In genomic region chr14:96205059-96205993, GRCh38 we compare ENCODE assay signal across 10 cellular contexts. TPM values are rescaled to one million over a fixed set of nuclear protein-coding genes. Genes with fewer than 3 reads are reported as not detected.
DNase-seq lines count a peak whose midpoint lies in the region; TF ChIP-seq lines count a peak whose summit lies in the region.
"Had no signal": no experiment of that assay in that cellular context is flagged by ENCODE, and none has a peak within 500 bp of the region (broad histone marks: within the 10 kb centered on the region; RNA-seq: fewer than 3 reads in every experiment).

No MANE protein-coding gene starts in this region.

- POLR2A ChIA-PET in GM10248 (lab: Yijun Ruan, JAX) = no interaction called here

- peaks cover 22 to 39% (median 27%) of the 10 kb centered on the region in 3 donors for H3K27me3 Mint-ChIP-seq in CD14-positive monocyte (ENCODE audit: low read depth in 3 of 3)

- peaks cover 36% of the 10 kb centered on the region for H3K4me1 ChIP-seq in SJSA1 (replicated peaks)

- H3K9me3 Mint-ChIP-seq in CD14-positive monocyte = peaks cover 0 to 2% (median 0%) of the 10 kb centered on the region in 7 donors
- H3K9me3 Mint-ChIP-seq: activated CD4-positive, alpha-beta memory T cell treated with anti-CD3 and anti-CD28 coated beads, Interleukin-2, amount 10 ng/mL, durations not matched to agents 7 days and 5 days; stimulated activated naive CD8-positive, alpha-beta T cell treated with anti-CD3 and anti-CD28 coated beads, Interleukin-15, Interleukin-2, amounts not matched to agents 100 ng/mL and 50 ng/mL, for 24 hours had no signal

- no peaks in the 10 kb centered on the region for H3K9me3 ChIP-seq in SJSA1 (replicated peaks)

- H3K4me3 ChIP-seq in SJSA1 (peak overlapping the region; percentile 48), retinal pigment epithelial cell (ENCODE audit: low read length) (peak overlapping the region; percentile 42)

- DNase-seq in GM10266 (ENCODE audit: extremely low spot score) (no peak), SJSA1 (ENCODE audit: low read depth in 1 of 2, low spot score in 2 of 2) (no peak), germinal center (ENCODE audit: low spot score) (peak; percentile 26), retinal pigment epithelial cell (ENCODE audit: low read depth) (no peak), NCI-H446 (lab: John Stamatoyannopoulos, UW) (no peak), CD14-positive monocyte (ENCODE audit: low spot score) (no peak), NCI-H2081 (lab: John Stamatoyannopoulos, UW) (no peak), GM10248 (ENCODE audit: extremely low spot score) (no peak)
- DNase-seq: activated CD4-positive, alpha-beta memory T cell treated with anti-CD3 and anti-CD28 coated beads, Interleukin-2, amount 10 ng/mL, durations not matched to agents 7 days and 5 days had no signal

- H3K4me1 Mint-ChIP-seq in CD14-positive monocyte = no peaks in the 10 kb centered on the region

- H3K36me3 Mint-ChIP-seq in CD14-positive monocyte = no peaks in the 10 kb centered on the region

- H3K27ac ChIP-seq in SJSA1 = peak overlapping the region; percentile 75

- H3K27me3 ChIP-seq in SJSA1 (replicated peaks) = no peaks in the 10 kb centered on the region

- peak overlapping the region in 1 of 2 donors; percentile 46 for H3K4me3 Mint-ChIP-seq in CD14-positive monocyte
- H3K4me3 Mint-ChIP-seq: activated CD4-positive, alpha-beta memory T cell treated with anti-CD3 and anti-CD28 coated beads, Interleukin-2, amount 10 ng/mL, durations not matched to agents 7 days and 5 days had no signal

- H3K36me3 ChIP-seq in SJSA1 = peaks cover 43% of the 10 kb centered on the region

- TF ChIP-seq CTCF in GM10266 (IDR thresholded peaks at IDR 0.05; ENCODE audit: control insufficient read depth, insufficient read depth, low read depth, missing control alignments) = peak; percentile 16
- TF ChIP-seq CTCF in retinal pigment epithelial cell (conservative IDR thresholded peaks at IDR 0.05; ENCODE audit: low read depth, low read length) = no peak
- no peak for TF ChIP-seq CTCF in CD14-positive monocyte (IDR thresholded peaks at IDR 0.05)
- TF ChIP-seq CTCF in GM10248 (IDR thresholded peaks at IDR 0.05; ENCODE audit: control extremely low read depth, extremely low read depth, low read depth, missing control alignments) = no peak

- intact Hi-C loops in CD14-positive monocyte (cut with micrococcal nuclease) = no loop called here

- CTCF ChIA-PET in GM10248 (lab: Yijun Ruan, JAX) = no interaction called here

- no peak overlapping the region for H3K27ac Mint-ChIP-seq in CD14-positive monocyte
- H3K27ac Mint-ChIP-seq: activated CD4-positive, alpha-beta memory T cell treated with anti-CD3 and anti-CD28 coated beads, Interleukin-2, amount 10 ng/mL, durations not matched to agents 7 days and 5 days; stimulated activated naive CD8-positive, alpha-beta T cell treated with anti-CD3 and anti-CD28 coated beads, Interleukin-15, Interleukin-2, amounts not matched to agents 100 ng/mL and 50 ng/mL, for 24 hours had no signal

RNA-seq across cellular contexts. Expression of gene BDKRB2, which starts 0.7 kb away (rescaled TPM):
- 21.6 and 28.2 TPM in 2 replicates for total RNA-seq in SJSA1 (2014; rRNA removed; shearing (Covaris generic))
- polyA plus RNA-seq in CD14-positive monocyte = not detected
- total RNA-seq: activated CD4-positive, alpha-beta memory T cell treated with anti-CD3 and anti-CD28 coated beads, Interleukin-2, amount 10 ng/mL, durations not matched to agents 7 days and 5 days had no signal

RNA-seq across cellular contexts. Expression of gene BDKRB1, which starts 50.7 kb away (rescaled TPM):
- total RNA-seq in SJSA1 (2014; rRNA removed; shearing (Covaris generic)) = 0.34 and 10.3 TPM in 2 replicates
- polyA plus RNA-seq in CD14-positive monocyte = not detected
- total RNA-seq: activated CD4-positive, alpha-beta memory T cell treated with anti-CD3 and anti-CD28 coated beads, Interleukin-2, amount 10 ng/mL, durations not matched to agents 7 days and 5 days had no signal
